1 cellular context compared by ENCODE assay signal in genomic region chr6:158211273-158212055, GRCh38.
TF ChIP-seq lines count a peak whose summit lies in the region.

No MANE protein-coding gene starts in this region.

TF ChIP-seq in GM23338, 12 proteins besides CTCF, POLR2A, EP300 and RAD21 (continued from another document):
- no peak for TF ChIP-seq ZNF462 (CRISPR knock-in tag; IDR thresholded peaks at IDR 0.05)
- TF ChIP-seq JUNB (IDR thresholded peaks at IDR 0.05; ENCODE audit: unreplicated experiment): no peak
- no peak for TF ChIP-seq POLR2AphosphoS5 (IDR thresholded peaks at IDR 0.05; ENCODE audit: low read depth)
- TF ChIP-seq EZH2 (IDR thresholded peaks at IDR 0.05; ENCODE audit: low read depth, unreplicated experiment): no peak
- no peak for TF ChIP-seq ZNF114 (CRISPR knock-in tag; IDR thresholded peaks at IDR 0.05)
- TF ChIP-seq EZH2phosphoT487 (IDR thresholded peaks at IDR 0.05; ENCODE audit: unreplicated experiment): no peak
